ENCODE assay signal across 8 cellular contexts in genomic region chr19:54388001-54388802, GRCh38. TPM values are rescaled to one million over a fixed set of nuclear protein-coding genes. Genes with fewer than 3 reads are reported as not detected.
DNase-seq lines count a peak whose midpoint lies in the region; ATAC-seq and TF ChIP-seq lines count a peak whose summit lies in the region.

No MANE protein-coding gene starts in this region.

- no peak overlapping the region for H3K4me2 ChIP-seq in hepatocyte

- H3K79me2 ChIP-seq in hepatocyte = no peaks in the 10 kb centered on the region

- H2AFZ ChIP-seq in hepatocyte = no peak overlapping the region

- POLR2A ChIA-PET in naive thymus-derived CD4-positive, alpha-beta T cell (lab: Charles Lee) = interaction anchor here (0.8 to 4.2 kb wide), 14 partner anchors 9 to 251 kb away, joined by 3 to 39 read pairs (median 10); partner anchors contain the start of genes LAIR1, LENG8 and TSEN34

- CTCF ChIA-PET in naive thymus-derived CD4-positive, alpha-beta T cell (lab: Charles Lee) = interaction anchor here (0.8 to 7.4 kb wide), 12 partner anchors 9 to 62 kb away, joined by 3 to 135 read pairs (median 8); partner anchors contain the start of gene LAIR1

- TF ChIP-seq CTCF in body of pancreas (IDR thresholded peaks at IDR 0.05) (no peak), hepatocyte (IDR thresholded peaks at IDR 0.05; ENCODE audit: poor library complexity) (no peak)

- H3K27me3 ChIP-seq in body of pancreas (peaks cover 0 to 8% of the 10 kb centered on the region in 2 donors), hepatocyte (peaks cover 19% of the 10 kb centered on the region)
- H3K27me3 ChIP-seq in naive thymus-derived CD4-positive, alpha-beta T cell (ENCODE audit: control insufficient read depth in 2 of 2, insufficient read depth in 2 of 2, low read length in 2 of 2) = no peaks in the 10 kb centered on the region

- peak in 1 of 3 donors; percentile 18 for TF ChIP-seq POLR2A in body of pancreas (IDR thresholded peaks at IDR 0.05)

- ATAC-seq in body of pancreas (no peak), GM19035 (IDR thresholded peaks at IDR 0.05; ENCODE audit: unreplicated experiment) (no peak)
- peak; percentile 75 for ATAC-seq in naive thymus-derived CD4-positive, alpha-beta T cell

- peak overlapping the region; percentile 56 to 96 (median 89) for H3K27ac Mint-ChIP-seq in naive thymus-derived CD4-positive, alpha-beta T cell

- 5 to 8% methylated on average over 32 to 34 of the region's 34 CpGs for WGBS in body of pancreas, 2 donors
- WGBS in hepatocyte (ENCODE audit: low lambda C conversion rate, missing lambda C conversion rate) = 62% methylated on average over 34 of the region's 34 CpGs

- DNase-seq in DMS53 (lab: John Stamatoyannopoulos, UW) (peak; percentile 29), DMS53 treated with DMSO at 0.1 percent for 48 hours (lab: John Stamatoyannopoulos, UW; ENCODE audit: unreplicated experiment) (no peak), SKM-1 treated with dmso at 0.1 percent for 144 hours (lab: John Stamatoyannopoulos, UW; ENCODE audit: unreplicated experiment) (peak; percentile 32), body of pancreas (peak in 3 of 4 donors; percentile 17 to 49 (median 20)), hepatocyte (ENCODE audit: low spot score) (no peak), globus pallidus (ENCODE audit: low spot score) (no peak)
- peak in 8 of 9 donors; percentile 27 to 59 (median 50) for DNase-seq in naive thymus-derived CD4-positive, alpha-beta T cell

- H3K9me3 ChIP-seq in body of pancreas (no peaks in the 10 kb centered on the region), hepatocyte (ENCODE audit: low read depth) (no peaks in the 10 kb centered on the region)
- H3K9me3 ChIP-seq in naive thymus-derived CD4-positive, alpha-beta T cell (ENCODE audit: control insufficient read depth in 2 of 3, low read length in 3 of 3) = no peaks in the 10 kb centered on the region

- H3K4me1 Mint-ChIP-seq in naive thymus-derived CD4-positive, alpha-beta T cell = peaks cover 38 to 50% (median 48%) of the 10 kb centered on the region in 7 donors

- H3K27me3 Mint-ChIP-seq in naive thymus-derived CD4-positive, alpha-beta T cell = peaks cover 0 to 20% (median 0%) of the 10 kb centered on the region in 5 donors

- H3K4me3 ChIP-seq in body of pancreas (no peak overlapping the region), hepatocyte (no peak overlapping the region)
- H3K4me3 ChIP-seq in naive thymus-derived CD4-positive, alpha-beta T cell (ENCODE audit: low read length) = peak overlapping the region; percentile 65

- H3K9me2 ChIP-seq in hepatocyte (replicated peaks; ENCODE audit: insufficient read depth) = no peaks in the 10 kb centered on the region

- H3K36me3 ChIP-seq in body of pancreas (replicated peaks in 1 of 2; ENCODE audit: insufficient read depth in 1 of 2, low read depth in 2 of 2) = no peaks in the 10 kb centered on the region
- no peaks in the 10 kb centered on the region for H3K36me3 ChIP-seq in naive thymus-derived CD4-positive, alpha-beta T cell (ENCODE audit: control insufficient read depth in 2 of 3, insufficient read depth in 3 of 3, low read length in 3 of 3)
- H3K36me3 ChIP-seq in hepatocyte (replicated peaks; ENCODE audit: insufficient read depth, low read depth) = no peaks in the 10 kb centered on the region

- H4K20me1 ChIP-seq in hepatocyte (ENCODE audit: insufficient read depth, poor library complexity, severe bottlenecking) = no peaks in the 10 kb centered on the region

- peak overlapping the region in 1 of 4 donors; percentile 36 for H3K27ac ChIP-seq in body of pancreas
- H3K27ac ChIP-seq in naive thymus-derived CD4-positive, alpha-beta T cell (ENCODE audit: low read depth, low read length) = peak overlapping the region; percentile 67
- no peak overlapping the region for H3K27ac ChIP-seq in hepatocyte

- intact Hi-C loops in body of pancreas (cut with DNase I) = no loop called here
- intact Hi-C loops in naive thymus-derived CD4-positive, alpha-beta T cell (cut with micrococcal nuclease) = loop anchor here (1.0 to 5.0 kb wide), 6 partner anchors 10 to 59 kb away; partner anchors contain the start of genes LAIR1 (in 1 of the 2) and LENG8 (in 1 of the 2)

- peaks cover 0 to 3% (median 0%) of the 10 kb centered on the region in 11 donors for H3K9me3 Mint-ChIP-seq in naive thymus-derived CD4-positive, alpha-beta T cell

- H3K36me3 Mint-ChIP-seq in naive thymus-derived CD4-positive, alpha-beta T cell = peaks cover 0 to 2% (median 0%) of the 10 kb centered on the region in 5 donors

- peak overlapping the region; percentile 85 to 98 (median 90) for H3K4me3 Mint-ChIP-seq in naive thymus-derived CD4-positive, alpha-beta T cell

- H3K4me1 ChIP-seq in body of pancreas (peaks cover 5% of the 10 kb centered on the region), hepatocyte (ENCODE audit: insufficient read depth) (no peaks in the 10 kb centered on the region)
- peaks cover 23 to 26% of the 10 kb centered on the region in 2 donors for H3K4me1 ChIP-seq in naive thymus-derived CD4-positive, alpha-beta T cell (ENCODE audit: control insufficient read depth in 2 of 2, insufficient read depth in 2 of 2, low read length in 2 of 2)

RNA-seq across cellular contexts. Expression of gene LAIR1, which starts 23.5 kb away (rescaled TPM):
- 10 to 100 TPM in 1 of 2 donors, 1 to 10 TPM in 1; 2.9 to 35.6 TPM for total RNA-seq in body of pancreas
- 10 to 100 TPM; 47.0 to 92.3 (median 82.3) TPM for total RNA-seq in naive thymus-derived CD4-positive, alpha-beta T cell
- 10 to 100 TPM; 48.6 to 98.1 TPM for polyA plus RNA-seq in naive thymus-derived CD4-positive, alpha-beta T cell
- 0.20 and 3.9 TPM in 2 replicates for total RNA-seq in hepatocyte
- polyA plus RNA-seq in hepatocyte = 1.8 and 2.2 TPM in 2 replicates

RNA-seq across cellular contexts. Expression of gene TTYH1, which starts 27.1 kb away (rescaled TPM):
- total RNA-seq in body of pancreas = 10 to 100 TPM; 20.5 to 88.7 TPM
- 1 to 10 TPM in 1 of 5 experiments, under 1 TPM in 1, not detected in 3; 0.10 to 1.8 TPM for total RNA-seq in naive thymus-derived CD4-positive, alpha-beta T cell
- polyA plus RNA-seq in naive thymus-derived CD4-positive, alpha-beta T cell = under 1 TPM; 0.23 to 0.40 TPM
- total RNA-seq in hepatocyte = 7.0 and 7.1 TPM in 2 replicates
- polyA plus RNA-seq in hepatocyte = 11.0 and 19.3 TPM in 2 replicates

RNA-seq across cellular contexts. Expression of gene LILRA4, which starts 49.2 kb away (rescaled TPM):
- not detected for total RNA-seq in body of pancreas
- total RNA-seq in naive thymus-derived CD4-positive, alpha-beta T cell = 1 to 10 TPM in 2 of 5 experiments, not detected in 3; 3.5 to 8.9 TPM
- not detected for polyA plus RNA-seq in naive thymus-derived CD4-positive, alpha-beta T cell
- not detected in 2 replicates for total RNA-seq in hepatocyte
- not detected in 2 replicates for polyA plus RNA-seq in hepatocyte

Comparison
In these comparisons a context has a peak if more than half of its experiments do, and no peak if none do; other contexts are left out.
1. DNase-seq: peak in DMS53 (single experiment), SKM-1 treated with dmso at 0.1 percent for 144 hours (single experiment), body of pancreas (3 of 4) and naive thymus-derived CD4-positive, alpha-beta T cell (8 of 9); none in DMS53 treated with DMSO at 0.1 percent for 48 hours (single experiment), hepatocyte (single experiment) and globus pallidus (single experiment).